Comparison of ENCODE assay signal across 9 cellular contexts in genomic region chr9:133759946-133760345, GRCh38.
"Had no signal": no experiment of that assay in that cellular context is flagged by ENCODE, and none has a peak within 500 bp of the region (broad histone marks: within the 10 kb centered on the region; RNA-seq: fewer than 3 reads in every experiment).

No MANE protein-coding gene starts in this region.

- H3K9ac ChIP-seq: SK-N-SH had no signal

- H3K9me3 ChIP-seq: gastroesophageal sphincter, SK-N-SH, tibial artery had no signal

- H3K4me1 ChIP-seq: gastroesophageal sphincter, tibial artery had no signal

- H3K27me3 ChIP-seq: dorsolateral prefrontal cortex had no signal

- H3K4me3 ChIP-seq: dorsolateral prefrontal cortex, gastroesophageal sphincter, tibial artery had no signal

- H3K27ac ChIP-seq: dorsolateral prefrontal cortex, gastroesophageal sphincter, tibial artery had no signal

- DNase-seq: occipital lobe; stimulated activated CD4-positive, alpha-beta T cell treated with anti-CD3 and anti-CD28 coated beads, Interleukin-15, amount 100 ng/mL, for 24 hours; stimulated activated CD4-positive, alpha-beta T cell treated with anti-CD3 and anti-CD28 coated beads, Interleukin-4, amount 100 ng/mL, for 1 hour; stimulated activated naive CD4-positive, alpha-beta T cell; T-helper 1 cell had no signal

- H3K4me2 ChIP-seq: SK-N-SH had no signal
